In the genomic region with DNA sequence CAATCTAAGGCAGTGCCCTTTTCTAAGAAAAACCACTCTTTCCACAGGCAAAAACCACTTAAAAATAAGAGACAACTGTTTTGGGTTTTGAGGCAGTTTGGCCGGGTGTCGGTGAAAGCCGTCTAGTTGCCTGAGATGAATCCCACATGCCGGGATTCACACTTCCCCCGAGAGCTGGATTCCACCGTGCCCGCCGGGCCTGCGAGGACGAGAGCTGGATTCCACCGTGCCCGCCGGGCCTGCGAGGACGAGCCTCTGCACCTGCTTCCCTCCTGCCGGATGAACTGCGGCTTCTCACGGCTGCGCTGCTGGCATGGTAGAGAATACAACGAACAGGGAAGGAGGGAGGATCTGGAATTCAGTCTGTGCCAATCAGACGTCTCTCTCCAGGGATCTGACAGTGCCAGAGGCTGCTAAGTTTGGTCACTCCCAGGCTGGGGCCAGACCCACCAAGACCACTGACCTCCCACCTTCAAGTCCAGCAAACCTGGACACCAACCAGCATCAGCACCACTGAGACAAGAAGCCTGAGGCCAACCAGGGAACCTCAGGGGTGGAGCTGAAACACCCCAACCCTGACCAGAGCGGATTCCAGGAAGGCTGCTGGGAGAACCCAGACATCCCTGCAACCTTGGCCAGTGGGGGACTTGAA, we compare ENCODE assay signal across 22 cellular contexts. TPM values are rescaled to one million over a fixed set of nuclear protein-coding genes. Genes with fewer than 3 reads are reported as not detected.
A peak's percentile ranks its signal among the peaks of the same experiment; 100 is the strongest.
DNase-seq lines count a peak whose midpoint lies in the region; ATAC-seq and TF ChIP-seq lines count a peak whose summit lies in the region.
"Had no signal": no experiment of that assay in that cellular context is flagged by ENCODE, and none has a peak within 500 bp of the region (broad histone marks: within the 10 kb centered on the region; RNA-seq: fewer than 3 reads in every experiment).

No MANE protein-coding gene starts in this region.

- H3K9me1 ChIP-seq in IMR-90 (ENCODE audit: insufficient read depth, low read length): peaks cover 18% of the 10 kb centered on the region; the same call in 1 of the 2 replicates

- H3K9me3 ChIP-seq in IMR-90 (ENCODE audit: control insufficient read depth, insufficient read depth, low read length) (no peaks in the 10 kb centered on the region; the same call in 1 of the 2 replicates), SU-DHL-6 (ENCODE audit: insufficient read depth, low read length) (no peaks in the 10 kb centered on the region)
- H3K9me3 ChIP-seq: adrenal gland, esophagus muscularis mucosa had no signal

- DNase-seq in IMR-90 (no peak), left cardiac atrium (peak; percentile 14), posterior vena cava (ENCODE audit: low spot score) (peak; percentile 71), NCI-H2081 treated with DMSO at 0.1 percent for 48 hours (lab: John Stamatoyannopoulos, UW) (no peak)
- DNase-seq: activated CD4-positive, alpha-beta T cell treated with anti-CD3 and anti-CD28 coated beads, Interleukin-2, amount 50 U/mL, for 1 hour; activated CD8-positive, alpha-beta memory T cell treated with anti-CD3 and anti-CD28 coated beads, Interleukin-2, amount 50 U/mL, for 4 hours; activated effector memory CD4-positive, alpha-beta T cell treated with anti-CD3 and anti-CD28 coated beads, Interleukin-2, amount 50 U/mL, for 16 hours; adrenal gland; Calu3; HCEC 1CT; MG63; NCI-H1694; NK-92 treated with Interleukin-12 subunit alpha and Interleukin-12 subunit beta, amount 100 ng/mL, for 24 hours; occipital lobe; RPMI8226; stimulated activated naive CD8-positive, alpha-beta T cell treated with anti-CD3 and anti-CD28 coated beads, Interleukin-15, amount 100 ng/mL, for 72 hours; SW 1271 had no signal

- TF ChIP-seq POLR2A in IMR-90 (IDR thresholded peaks at IDR 0.05; ENCODE audit: low read depth, low read length): no peak

- H3K27ac ChIP-seq in IMR-90 (ENCODE audit: insufficient read depth, low read length): no peak overlapping the region
- H3K27ac ChIP-seq in SU-DHL-6 (ENCODE audit: low read depth, low read length): peak overlapping the region; percentile 30; the same call in 1 of the 2 replicates
- H3K27ac ChIP-seq: esophagus muscularis mucosa had no signal

- H4K8ac ChIP-seq in IMR-90 (ENCODE audit: low read depth in 2 of 2, low read length in 2 of 2): no peak overlapping the region

- H3K9ac ChIP-seq in IMR-90 (ENCODE audit: low read depth, low read length): no peak overlapping the region
- no peak overlapping the region for H3K9ac ChIP-seq in SU-DHL-6 (ENCODE audit: low read length)

- H3K14ac ChIP-seq in IMR-90 (replicated peaks; ENCODE audit: low read depth, low read length): no peak overlapping the region

- CTCF ChIA-PET in IMR-90 (lab: Yijun Ruan, JAX): interaction anchor here (0.6 kb wide), 1 partner anchor 19 kb away, joined by 13 read pairs; no protein-coding TSS in a partner anchor

- 0 out of 2 replicates have a peak, but pooled peaks cover 5% of the 10 kb centered on the region for H3F3A ChIP-seq in SU-DHL-6 (ENCODE audit: insufficient read depth)

- no peak overlapping the region for H2BK20ac ChIP-seq in IMR-90 (ENCODE audit: low read depth, low read length)

- no peak overlapping the region for H2AK5ac ChIP-seq in IMR-90 (ENCODE audit: low read depth, low read length)

- H2BK15ac ChIP-seq in IMR-90 (ENCODE audit: low read depth, low read length): no peak overlapping the region

- H3K79me2 ChIP-seq in SU-DHL-6 (ENCODE audit: insufficient read depth, low read length): peaks cover 97% of the 10 kb centered on the region

- H2AK9ac ChIP-seq in IMR-90 (replicated peaks; ENCODE audit: low read depth, low read length, poor library complexity): no peak overlapping the region

- peaks cover 23 to 81% of the 10 kb centered on the region in 2 experiments for H3K79me1 ChIP-seq in IMR-90 (ENCODE audit: low read depth in 1 of 2, low read length in 2 of 2)

- WGBS in IMR-90 (ENCODE audit: extremely low coverage in 2 of 2, insufficient read length in 1 of 2), 2 experiments: 40% methylated on average over 1 of the region's 22 CpGs; no CpG with 5 or more reads in 1 of the 2 experiments

- no peak overlapping the region for H3K4me2 ChIP-seq in IMR-90 (ENCODE audit: low read depth, low read length)
- peak overlapping the region; percentile 6 for H3K4me2 ChIP-seq in SU-DHL-6 (ENCODE audit: low read depth, low read length, poor library complexity, severe bottlenecking)

- in situ Hi-C loops in IMR-90 (cut with MboI; ENCODE audit: low sequenced_read_pairs): no loop called here

- no peak overlapping the region for H2BK120ac ChIP-seq in IMR-90 (ENCODE audit: low read depth, low read length)

- H2AFZ ChIP-seq in IMR-90 (replicated peaks; ENCODE audit: low read length, poor library complexity) (peak overlapping the region; percentile 33), SU-DHL-6 (ENCODE audit: low read depth, low read length, severe bottlenecking) (no peak overlapping the region)

- H3K9me2 ChIP-seq in SU-DHL-6 (replicated peaks; ENCODE audit: insufficient read depth, low read length): no peaks in the 10 kb centered on the region

- dilution Hi-C loops in IMR-90 (cut with HindIII; ENCODE audit: low sequenced_read_pairs, unreplicated experiment): no loop called here

- no peaks in the 10 kb centered on the region for H3K4me1 ChIP-seq in IMR-90 (ENCODE audit: control insufficient read depth, insufficient read depth, low read length)

- H3K56ac ChIP-seq in IMR-90 (ENCODE audit: extremely low read depth, insufficient read depth, low read length): no peak overlapping the region

- H3K27me3 ChIP-seq in IMR-90 (ENCODE audit: control insufficient read depth, insufficient read depth, low read length) (no peaks in the 10 kb centered on the region), SU-DHL-6 (ENCODE audit: low read length) (no peaks in the 10 kb centered on the region)
- H3K27me3 ChIP-seq: adrenal gland, esophagus muscularis mucosa, MG63, upper lobe of left lung had no signal

- H4K5ac ChIP-seq in IMR-90 (ENCODE audit: low read depth, low read length): no peak overlapping the region

- H3K4ac ChIP-seq in IMR-90 (ENCODE audit: low read depth, low read length): no peak overlapping the region

- intact Hi-C loops in IMR-90 (cut with micrococcal nuclease) (no loop called here), left cardiac atrium (cut with DNase I) (no loop called here), posterior vena cava (cut with DNase I) (no loop called here)

- no peak for TF ChIP-seq RAD21 in IMR-90 (IDR thresholded peaks at IDR 0.05; ENCODE audit: low read length)

- H4K20me1 ChIP-seq in IMR-90 (ENCODE audit: insufficient read depth, low read length) (peaks cover 77% of the 10 kb centered on the region), SU-DHL-6 (ENCODE audit: low read depth, low read length) (peaks cover 4% of the 10 kb centered on the region)

- no peak overlapping the region for H2BK5ac ChIP-seq in IMR-90 (ENCODE audit: low read depth, low read length, poor library complexity, severe bottlenecking)

- no peak overlapping the region for H3K18ac ChIP-seq in IMR-90 (ENCODE audit: low read depth, low read length)

- H3K23ac ChIP-seq in IMR-90 (ENCODE audit: low read depth, low read length): no peak overlapping the region

- no peak overlapping the region for H3K4me3 ChIP-seq in IMR-90 (ENCODE audit: insufficient read depth, low read depth, low read length)
- no peak overlapping the region for H3K4me3 ChIP-seq in SU-DHL-6 (ENCODE audit: insufficient read depth, low read length, poor library complexity, severe bottlenecking)
- H3K4me3 ChIP-seq: adrenal gland, esophagus muscularis mucosa, MG63, upper lobe of left lung had no signal

- ATAC-seq in IMR-90 (ENCODE audit: low read depth) (no peak), left cardiac atrium (no peak), HG02870 (IDR thresholded peaks at IDR 0.05; ENCODE audit: unreplicated experiment) (no peak), HG02938 (IDR thresholded peaks at IDR 0.05; ENCODE audit: unreplicated experiment) (no peak)
- ATAC-seq: stimulated activated naive CD8-positive, alpha-beta T cell treated with anti-CD3 and anti-CD28 coated beads, Interleukin-15, amount 100 ng/mL, for 72 hours had no signal

- TF ChIP-seq CTCF in IMR-90 (conservative IDR thresholded peaks at IDR 0.05; ENCODE audit: low read depth, low read length): no peak
- TF ChIP-seq CTCF in SU-DHL-6 (IDR thresholded peaks at IDR 0.05; ENCODE audit: insufficient read depth, low read length, poor library complexity, severe bottlenecking): no peak

- no peak overlapping the region for H4K91ac ChIP-seq in IMR-90 (ENCODE audit: insufficient read depth, low read depth, low read length)

- H3K36me3 ChIP-seq in IMR-90 (ENCODE audit: control insufficient read depth, insufficient read depth, low read length): no peaks in the 10 kb centered on the region
- no peaks in the 10 kb centered on the region for H3K36me3 ChIP-seq in SU-DHL-6 (ENCODE audit: low read length)
- H3K36me3 ChIP-seq: adrenal gland, esophagus muscularis mucosa, MG63, upper lobe of left lung had no signal

- no TSS peak for BruUV-seq in IMR-90 (replicated peaks; lab: Mats Ljungman, UMichigan)

- POLR2A ChIA-PET in IMR-90 (lab: Charles Lee; ENCODE audit: unreplicated experiment): no interaction called here

TF ChIP-seq in IMR-90, 13 proteins besides CTCF, POLR2A, EP300 and RAD21:
- TF ChIP-seq USF2 (IDR thresholded peaks at IDR 0.05; ENCODE audit: low read depth, low read length): no peak
- no peak for TF ChIP-seq FOS (IDR thresholded peaks at IDR 0.05; ENCODE audit: low read depth, low read length)
- no peak for TF ChIP-seq MAZ (IDR thresholded peaks at IDR 0.05; ENCODE audit: borderline replicate concordance, low read depth, low read length)
TF ChIP-seq in IMR-90: peak in this region for 0.

RNA-seq across cellular contexts. Expression of gene VAV2, which starts 23.0 kb away (rescaled TPM):
- total RNA-seq in IMR-90 (2012; rRNA removed) (9.7 and 10.8 TPM in 2 replicates), left cardiac atrium (1 to 10 TPM; 8.3 to 9.6 TPM), posterior vena cava (10 to 100 TPM; 12.9 to 17.9 TPM)
- 13.4 and 13.5 TPM in 2 replicates for polyA plus RNA-seq in IMR-90 (2012; rRNA removed)
- 8.4 and 11.8 TPM in 2 replicates for polyA plus RNA-seq in IMR-90 (2012; cell fraction: cytosol; rRNA removed)
- polyA plus RNA-seq in IMR-90 (2012; cell fraction: nucleus; rRNA removed; ENCODE audit: low replicate concordance): 22.6 and 33.8 TPM in 2 replicates

RNA-seq across cellular contexts. Expression of gene BRD3OS, which starts 56.2 kb away (rescaled TPM):
- total RNA-seq in IMR-90 (2012; rRNA removed): 15.3 and 15.8 TPM in 2 replicates
- 19.3 and 20.7 TPM in 2 replicates for polyA plus RNA-seq in IMR-90 (2012; rRNA removed)
- polyA plus RNA-seq in IMR-90 (2012; cell fraction: cytosol; rRNA removed): 13.9 and 14.8 TPM in 2 replicates
- 9.0 and 16.2 TPM in 2 replicates for polyA plus RNA-seq in IMR-90 (2012; cell fraction: nucleus; rRNA removed; ENCODE audit: low replicate concordance)
- total RNA-seq in left cardiac atrium: 1 to 10 TPM; 7.0 to 7.9 TPM
- 10 to 100 TPM; 11.9 to 14.3 TPM for total RNA-seq in posterior vena cava

Comparison
In these comparisons a context has a peak if more than half of its experiments do, and no peak if none do; other contexts are left out.
1. DNase-seq: peak in left cardiac atrium (single experiment) and posterior vena cava (single experiment); none in IMR-90 (single experiment) and NCI-H2081 treated with DMSO at 0.1 percent for 48 hours (single experiment).